In the genomic region with DNA sequence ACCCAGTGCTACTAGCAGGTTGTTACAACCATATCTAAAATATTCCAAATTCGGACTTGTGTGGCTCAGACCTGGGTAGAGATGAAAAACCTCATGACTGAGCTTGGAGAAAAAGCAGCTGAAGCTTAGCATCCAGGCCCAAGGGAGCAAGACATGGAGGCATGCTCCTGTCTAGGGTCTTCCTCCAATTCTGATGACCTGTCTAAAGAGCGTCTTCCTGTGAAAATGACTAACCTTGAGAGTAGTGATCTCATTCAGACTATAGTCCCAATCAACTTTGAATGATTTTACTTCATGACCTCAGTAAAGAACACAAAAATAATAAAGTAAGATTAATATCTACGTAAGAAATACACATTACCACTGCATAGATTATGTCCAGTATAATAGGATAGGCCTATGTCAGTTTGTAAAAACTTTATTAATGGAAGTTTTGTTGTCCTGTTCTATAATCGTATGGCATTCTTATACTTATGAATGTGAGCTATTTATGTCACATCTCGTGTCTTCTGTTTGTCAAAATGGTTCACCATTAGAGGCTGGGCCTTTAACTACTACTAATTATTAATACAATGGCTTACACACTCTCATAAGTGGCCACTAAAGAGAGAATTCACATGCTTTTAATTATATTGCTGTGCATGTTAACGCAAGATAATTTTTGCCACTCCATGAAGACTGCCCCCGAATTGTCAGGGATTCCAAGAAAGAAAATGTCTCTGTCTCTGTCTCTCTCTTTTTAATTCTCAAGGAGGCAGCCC, we compare ENCODE assay signal across 15 cellular contexts.
A peak's percentile ranks its signal among the peaks of the same experiment; 100 is the strongest.
DNase-seq lines count a peak whose midpoint lies in the region; ATAC-seq, FAIRE-seq and TF ChIP-seq lines count a peak whose summit lies in the region.
"Had no signal": no experiment of that assay in that cellular context is flagged by ENCODE, and none has a peak within 500 bp of the region (broad histone marks: within the 10 kb centered on the region; RNA-seq: fewer than 3 reads in every experiment).

No MANE protein-coding gene starts in this region.

- H3K4me1 ChIP-seq in keratinocyte (ENCODE audit: control insufficient read depth, extremely low read depth, insufficient read depth, low read length) (peaks cover 5% of the 10 kb centered on the region), endodermal cell (ENCODE audit: control insufficient read depth, insufficient read depth, low read length) (no peaks in the 10 kb centered on the region)

- H3K79me2 ChIP-seq in keratinocyte (ENCODE audit: control insufficient read depth, insufficient read depth, low read length), result no peaks in the 10 kb centered on the region

- ATAC-seq in stimulated activated effector memory CD8-positive, alpha-beta T cell treated with anti-CD3 and anti-CD28 coated beads, Interleukin-12 subunit alpha, Interleukin-12 subunit beta, amount 100 ng/mL, for 72 hours, result peak; percentile 50
- ATAC-seq in HG03432 (IDR thresholded peaks at IDR 0.05; ENCODE audit: unreplicated experiment), result no peak
- ATAC-seq: naive thymus-derived CD8-positive, alpha-beta T cell had no signal

- H3K36me3 ChIP-seq in keratinocyte (ENCODE audit: control insufficient read depth in 2 of 2, extremely low read depth in 1 of 2, insufficient read depth in 2 of 2, low read length in 2 of 2) (no peaks in the 10 kb centered on the region), endodermal cell (ENCODE audit: control insufficient read depth, insufficient read depth, low read length) (no peaks in the 10 kb centered on the region)

- intact Hi-C loops in activated CD4-positive, alpha-beta T cell treated with anti-CD3 and anti-CD28 coated beads, Interleukin-2, amount 10 ng/mL, durations not matched to agents 24 days and 14 days (cut with micrococcal nuclease), result loop anchor here (5.0 kb wide), 1 partner anchor 37 kb away; no protein-coding TSS in a partner anchor
- intact Hi-C loops in activated T-helper 1 cell treated with anti-CD3 and anti-CD28 coated beads, Interleukin-12 subunit alpha, Interleukin-12 subunit beta, Interleukin-2, Interleukin-4 antibody, amounts not matched to agents 30 ng/mL and 10 ng/mL and 1 ng/mL, durations not matched to agents 14 hours and 24 hours and 36 hours (cut with micrococcal nuclease), result loop anchor here (2.0 to 5.0 kb wide), 3 partner anchors 13 to 32 kb away; no protein-coding TSS in a partner anchor

- peak overlapping the region; percentile 90 for H3K27ac Mint-ChIP-seq in activated CD4-positive, alpha-beta T cell treated with anti-CD3 and anti-CD28 coated beads, Interleukin-2, amount 10 ng/mL, durations not matched to agents 24 days and 14 days
- peak overlapping the region; percentile 91 for H3K27ac Mint-ChIP-seq in activated T-helper 1 cell treated with anti-CD3 and anti-CD28 coated beads, Interleukin-12 subunit alpha, Interleukin-12 subunit beta, Interleukin-2, Interleukin-4 antibody, amounts not matched to agents 30 ng/mL and 10 ng/mL and 1 ng/mL, durations not matched to agents 14 hours and 24 hours and 36 hours
- no peak overlapping the region for H3K27ac Mint-ChIP-seq in stimulated activated effector memory CD8-positive, alpha-beta T cell treated with anti-CD3 and anti-CD28 coated beads, Interleukin-12 subunit alpha, Interleukin-12 subunit beta, amount 100 ng/mL, for 72 hours
- no peak overlapping the region for H3K27ac Mint-ChIP-seq in endodermal cell
- H3K27ac Mint-ChIP-seq: activated naive CD4-positive, alpha-beta T cell treated with anti-CD3 and anti-CD28 coated beads, Interleukin-2, amount 50 U/mL, for 72 hours; naive thymus-derived CD8-positive, alpha-beta T cell had no signal

- H3K27ac ChIP-seq in keratinocyte (ENCODE audit: control insufficient read depth, insufficient read depth, low read length), result no peak overlapping the region
- H3K27ac ChIP-seq in endodermal cell (ENCODE audit: low read depth, low read length), result no peak overlapping the region

- H3K4me3 Mint-ChIP-seq in activated CD4-positive, alpha-beta T cell treated with anti-CD3 and anti-CD28 coated beads, Interleukin-2, amount 10 ng/mL, durations not matched to agents 24 days and 14 days, result peak overlapping the region; percentile 69
- peak overlapping the region; percentile 64 for H3K4me3 Mint-ChIP-seq in activated T-helper 1 cell treated with anti-CD3 and anti-CD28 coated beads, Interleukin-12 subunit alpha, Interleukin-12 subunit beta, Interleukin-2, Interleukin-4 antibody, amounts not matched to agents 30 ng/mL and 10 ng/mL and 1 ng/mL, durations not matched to agents 14 hours and 24 hours and 36 hours
- no peak overlapping the region for H3K4me3 Mint-ChIP-seq in stimulated activated effector memory CD8-positive, alpha-beta T cell treated with anti-CD3 and anti-CD28 coated beads, Interleukin-12 subunit alpha, Interleukin-12 subunit beta, amount 100 ng/mL, for 72 hours
- no peak overlapping the region for H3K4me3 Mint-ChIP-seq in endodermal cell

- H3K9ac ChIP-seq in keratinocyte (ENCODE audit: control insufficient read depth, extremely low read depth, insufficient read depth, low read length) (no peak overlapping the region), endodermal cell (ENCODE audit: extremely low read depth, low read length, poor library complexity, severe bottlenecking) (no peak overlapping the region)

- H2AFZ ChIP-seq in keratinocyte (ENCODE audit: control insufficient read depth, low read length), result peak overlapping the region; percentile 69

- H3K4me2 ChIP-seq in keratinocyte (ENCODE audit: control insufficient read depth, extremely low read depth, insufficient read depth, low read depth, low read length), result peak overlapping the region; percentile 46

- no peak for FAIRE-seq in keratinocyte (lab: Jason Lieb, UNC)

- H3K4me3 ChIP-seq in keratinocyte (ENCODE audit: control insufficient read depth in 2 of 3, extremely low read depth in 1 of 3, insufficient read depth in 2 of 3, low read depth in 1 of 3, low read length in 3 of 3) (no peak overlapping the region), endodermal cell (ENCODE audit: low read length) (no peak overlapping the region)

- peaks cover 4% of the 10 kb centered on the region for H3K36me3 Mint-ChIP-seq in activated CD4-positive, alpha-beta T cell treated with anti-CD3 and anti-CD28 coated beads, Interleukin-2, amount 10 ng/mL, durations not matched to agents 24 days and 14 days (ENCODE audit: low read depth)
- peaks cover 3% of the 10 kb centered on the region for H3K36me3 Mint-ChIP-seq in activated T-helper 1 cell treated with anti-CD3 and anti-CD28 coated beads, Interleukin-12 subunit alpha, Interleukin-12 subunit beta, Interleukin-2, Interleukin-4 antibody, amounts not matched to agents 30 ng/mL and 10 ng/mL and 1 ng/mL, durations not matched to agents 14 hours and 24 hours and 36 hours (ENCODE audit: low read depth)
- no peaks in the 10 kb centered on the region for H3K36me3 Mint-ChIP-seq in stimulated activated effector memory CD8-positive, alpha-beta T cell treated with anti-CD3 and anti-CD28 coated beads, Interleukin-12 subunit alpha, Interleukin-12 subunit beta, amount 100 ng/mL, for 72 hours
- no peaks in the 10 kb centered on the region for H3K36me3 Mint-ChIP-seq in endodermal cell (ENCODE audit: low read depth)
- H3K36me3 Mint-ChIP-seq: activated naive CD4-positive, alpha-beta T cell treated with anti-CD3 and anti-CD28 coated beads, Interleukin-2, amount 50 U/mL, for 72 hours; naive thymus-derived CD8-positive, alpha-beta T cell had no signal

- no peaks in the 10 kb centered on the region for H3K27me3 Mint-ChIP-seq in activated CD4-positive, alpha-beta T cell treated with anti-CD3 and anti-CD28 coated beads, Interleukin-2, amount 10 ng/mL, durations not matched to agents 24 days and 14 days
- H3K27me3 Mint-ChIP-seq in activated T-helper 1 cell treated with anti-CD3 and anti-CD28 coated beads, Interleukin-12 subunit alpha, Interleukin-12 subunit beta, Interleukin-2, Interleukin-4 antibody, amounts not matched to agents 30 ng/mL and 10 ng/mL and 1 ng/mL, durations not matched to agents 14 hours and 24 hours and 36 hours (ENCODE audit: insufficient read depth), result no peaks in the 10 kb centered on the region
- no peaks in the 10 kb centered on the region for H3K27me3 Mint-ChIP-seq in endodermal cell (ENCODE audit: insufficient read depth)
- H3K27me3 Mint-ChIP-seq: naive thymus-derived CD8-positive, alpha-beta T cell had no signal

- H3K27me3 ChIP-seq in keratinocyte (ENCODE audit: control insufficient read depth, extremely low read depth, insufficient read depth, low read length), result no peaks in the 10 kb centered on the region
- no peaks in the 10 kb centered on the region for H3K27me3 ChIP-seq in endodermal cell (ENCODE audit: control insufficient read depth, insufficient read depth, low read length, poor library complexity, severe bottlenecking)

- no peak for DNase-seq in activated CD4-positive, alpha-beta T cell treated with anti-CD3 and anti-CD28 coated beads, Interleukin-2, amount 10 ng/mL, durations not matched to agents 24 days and 14 days
- DNase-seq in activated CD4-positive, alpha-beta T cell treated with anti-CD3 and anti-CD28 coated beads for 48 hours, result no peak
- no peak for DNase-seq in activated T-helper 1 cell treated with anti-CD3 and anti-CD28 coated beads, Interleukin-12 subunit alpha, Interleukin-12 subunit beta, Interleukin-2, Interleukin-4 antibody, amounts not matched to agents 30 ng/mL and 10 ng/mL and 1 ng/mL, durations not matched to agents 14 hours and 24 hours and 36 hours (ENCODE audit: low spot score)
- DNase-seq in keratinocyte (ENCODE audit: low read depth, low spot score) (no peak), AG08396 (ENCODE audit: low spot score) (no peak), endodermal cell (no peak)
- no peak for DNase-seq in stimulated activated effector memory CD8-positive, alpha-beta T cell treated with anti-CD3 and anti-CD28 coated beads, Interleukin-12 subunit alpha, Interleukin-12 subunit beta, amount 100 ng/mL, for 72 hours (ENCODE audit: low spot score in 2 of 2)
- DNase-seq: cortex of kidney; Karpas-422; naive thymus-derived CD8-positive, alpha-beta T cell; NCI-H1930; NCI-H82; stimulated activated CD4-positive, alpha-beta T cell treated with anti-CD3 and anti-CD28 coated beads, Interleukin-12 subunit alpha, Interleukin-12 subunit beta, amount 100 ng/mL, for 4 hours had no signal

- H3K9me3 ChIP-seq in keratinocyte (ENCODE audit: control insufficient read depth, low read depth, low read length) (no peaks in the 10 kb centered on the region), endodermal cell (ENCODE audit: control insufficient read depth, low read length) (no peaks in the 10 kb centered on the region)

- dilution Hi-C loops in keratinocyte (cut with MboI; ENCODE audit: extremely low pct_ligation_motif_present, low sequenced_read_pairs), result loop anchor here (25.0 kb wide), 1 partner anchor 113 kb away; no protein-coding TSS in a partner anchor

- H3K4me1 Mint-ChIP-seq in activated CD4-positive, alpha-beta T cell treated with anti-CD3 and anti-CD28 coated beads, Interleukin-2, amount 10 ng/mL, durations not matched to agents 24 days and 14 days, result peaks cover 27% of the 10 kb centered on the region
- H3K4me1 Mint-ChIP-seq in activated T-helper 1 cell treated with anti-CD3 and anti-CD28 coated beads, Interleukin-12 subunit alpha, Interleukin-12 subunit beta, Interleukin-2, Interleukin-4 antibody, amounts not matched to agents 30 ng/mL and 10 ng/mL and 1 ng/mL, durations not matched to agents 14 hours and 24 hours and 36 hours (ENCODE audit: low read depth), result peaks cover 43% of the 10 kb centered on the region
- H3K4me1 Mint-ChIP-seq in stimulated activated effector memory CD8-positive, alpha-beta T cell treated with anti-CD3 and anti-CD28 coated beads, Interleukin-12 subunit alpha, Interleukin-12 subunit beta, amount 100 ng/mL, for 72 hours, result no peaks in the 10 kb centered on the region
- no peaks in the 10 kb centered on the region for H3K4me1 Mint-ChIP-seq in endodermal cell

- WGBS in endodermal cell (ENCODE audit: insufficient coverage in 1 of 2, insufficient read length in 1 of 2), 2 experiments, result 83 to 96% methylated on average over 5 to 6 of the region's 7 CpGs

- H3K9me3 Mint-ChIP-seq in activated CD4-positive, alpha-beta T cell treated with anti-CD3 and anti-CD28 coated beads, Interleukin-2, amount 10 ng/mL, durations not matched to agents 24 days and 14 days, result peaks cover 6% of the 10 kb centered on the region
- H3K9me3 Mint-ChIP-seq in activated T-helper 1 cell treated with anti-CD3 and anti-CD28 coated beads, Interleukin-12 subunit alpha, Interleukin-12 subunit beta, Interleukin-2, Interleukin-4 antibody, amounts not matched to agents 30 ng/mL and 10 ng/mL and 1 ng/mL, durations not matched to agents 14 hours and 24 hours and 36 hours, result peaks cover 7% of the 10 kb centered on the region
- peaks cover 4% of the 10 kb centered on the region for H3K9me3 Mint-ChIP-seq in stimulated activated effector memory CD8-positive, alpha-beta T cell treated with anti-CD3 and anti-CD28 coated beads, Interleukin-12 subunit alpha, Interleukin-12 subunit beta, amount 100 ng/mL, for 72 hours
- no peaks in the 10 kb centered on the region for H3K9me3 Mint-ChIP-seq in endodermal cell

- no peaks in the 10 kb centered on the region for H3K9me1 ChIP-seq in keratinocyte (ENCODE audit: control insufficient read depth, extremely low read depth, insufficient read depth, low read length)

- no peaks in the 10 kb centered on the region for H4K20me1 ChIP-seq in keratinocyte (ENCODE audit: control insufficient read depth, extremely low read depth, insufficient read depth, low read length)

- TF ChIP-seq CTCF in keratinocyte (optimal IDR thresholded peaks at IDR 0.05 in 1 of 3, IDR thresholded peaks at IDR 0.05 in 1 of 3, conservative IDR thresholded peaks at IDR 0.05 in 1 of 3; ENCODE audit: extremely low read depth in 1 of 3, insufficient read depth in 2 of 3, low read length in 3 of 3) (no peak), endodermal cell (conservative IDR thresholded peaks at IDR 0.05) (no peak)

Comparison
In these comparisons a context has a peak if more than half of its experiments do, and no peak if none do; other contexts are left out.
1. H3K27ac Mint-ChIP-seq: peak in activated CD4-positive, alpha-beta T cell treated with anti-CD3 and anti-CD28 coated beads, Interleukin-2, amount 10 ng/mL, durations not matched to agents 24 days and 14 days (single experiment) and activated T-helper 1 cell treated with anti-CD3 and anti-CD28 coated beads, Interleukin-12 subunit alpha, Interleukin-12 subunit beta, Interleukin-2, Interleukin-4 antibody, amounts not matched to agents 30 ng/mL and 10 ng/mL and 1 ng/mL, durations not matched to agents 14 hours and 24 hours and 36 hours (single experiment); none in stimulated activated effector memory CD8-positive, alpha-beta T cell treated with anti-CD3 and anti-CD28 coated beads, Interleukin-12 subunit alpha, Interleukin-12 subunit beta, amount 100 ng/mL, for 72 hours (single experiment) and endodermal cell (single experiment).
2. H3K4me3 Mint-ChIP-seq: peak in activated CD4-positive, alpha-beta T cell treated with anti-CD3 and anti-CD28 coated beads, Interleukin-2, amount 10 ng/mL, durations not matched to agents 24 days and 14 days (single experiment) and activated T-helper 1 cell treated with anti-CD3 and anti-CD28 coated beads, Interleukin-12 subunit alpha, Interleukin-12 subunit beta, Interleukin-2, Interleukin-4 antibody, amounts not matched to agents 30 ng/mL and 10 ng/mL and 1 ng/mL, durations not matched to agents 14 hours and 24 hours and 36 hours (single experiment); none in stimulated activated effector memory CD8-positive, alpha-beta T cell treated with anti-CD3 and anti-CD28 coated beads, Interleukin-12 subunit alpha, Interleukin-12 subunit beta, amount 100 ng/mL, for 72 hours (single experiment) and endodermal cell (single experiment).